1 cellular context compared by ENCODE assay signal in genomic region chr6:42396720-42397119, GRCh38.
TF ChIP-seq lines count a peak whose summit lies in the region.

No MANE protein-coding gene starts in this region.

TF ChIP-seq in GM12878, 131 proteins besides CTCF, POLR2A, EP300 and RAD21:
- TF ChIP-seq RUNX3 (IDR thresholded peaks at IDR 0.05; ENCODE audit: low read length) (0 out of 2 replicates have a peak, but pooled peaks have one; percentile 14), PAX8 (IDR thresholded peaks at IDR 0.05) (no peak)
